ENCODE assay signal across 8 cellular contexts in the genomic region with DNA sequence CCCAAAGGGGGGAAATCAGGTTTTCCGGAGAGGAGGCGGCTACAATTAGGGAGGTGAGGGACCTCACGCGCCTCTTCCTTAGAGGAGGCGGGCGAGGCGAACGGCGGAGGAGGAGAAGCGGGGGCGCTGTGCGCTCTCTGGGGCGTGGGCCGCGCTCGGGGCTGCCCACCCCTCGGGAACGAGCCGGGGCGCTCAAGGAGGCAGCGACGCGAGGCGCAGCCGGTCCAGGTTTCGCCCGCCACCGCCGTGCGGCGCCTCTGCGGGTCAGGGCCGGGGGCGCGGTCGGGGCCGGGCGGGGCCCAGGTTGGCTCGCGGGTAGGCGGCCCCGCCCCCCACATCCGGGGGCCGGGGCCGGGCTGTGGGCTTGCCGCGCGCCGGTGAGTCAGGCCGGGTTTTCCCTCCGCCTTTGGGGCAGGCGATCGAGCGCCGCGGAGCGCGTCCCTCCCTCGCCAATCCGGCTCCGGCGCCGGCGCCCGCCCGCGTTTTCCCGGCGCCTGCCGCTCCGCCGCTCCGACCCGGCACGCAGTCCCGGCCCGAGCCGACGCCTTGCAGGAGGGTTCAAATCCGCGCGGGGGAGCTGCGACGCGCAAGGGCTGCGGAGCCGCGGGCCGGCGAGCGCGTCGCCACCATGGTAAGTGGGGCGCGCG.
DNase-seq lines count a peak whose midpoint lies in the region; ATAC-seq and TF ChIP-seq lines count a peak whose summit lies in the region.

A gene with protein sequence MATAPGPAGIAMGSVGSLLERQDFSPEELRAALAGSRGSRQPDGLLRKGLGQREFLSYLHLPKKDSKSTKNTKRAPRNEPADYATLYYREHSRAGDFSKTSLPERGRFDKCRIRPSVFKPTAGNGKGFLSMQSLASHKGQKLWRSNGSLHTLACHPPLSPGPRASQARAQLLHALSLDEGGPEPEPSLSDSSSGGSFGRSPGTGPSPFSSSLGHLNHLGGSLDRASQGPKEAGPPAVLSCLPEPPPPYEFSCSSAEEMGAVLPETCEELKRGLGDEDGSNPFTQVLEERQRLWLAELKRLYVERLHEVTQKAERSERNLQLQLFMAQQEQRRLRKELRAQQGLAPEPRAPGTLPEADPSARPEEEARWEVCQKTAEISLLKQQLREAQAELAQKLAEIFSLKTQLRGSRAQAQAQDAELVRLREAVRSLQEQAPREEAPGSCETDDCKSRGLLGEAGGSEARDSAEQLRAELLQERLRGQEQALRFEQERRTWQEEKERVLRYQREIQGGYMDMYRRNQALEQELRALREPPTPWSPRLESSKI (plus strand): TSS at position 392 of the 647 bp plus-strand sequence. CDS start 6,052 bp downstream, outside the sequence.

- peak within 1 kb of the TSS; percentile 92 for H3K27ac ChIP-seq in HUES48 (ENCODE audit: low read depth, low read length)

- peak; percentile 71 for DNase-seq in DMS53 treated with DMSO at 0.1 percent for 48 hours (lab: John Stamatoyannopoulos, UW; ENCODE audit: unreplicated experiment)
- DNase-seq in T-helper 2 cell, result peak; percentile 52 to 85 (median 71)
- DNase-seq in astrocyte of the spinal cord (ENCODE audit: low read depth, low spot score), result peak; percentile 19
- DNase-seq in iris pigment epithelial cell (ENCODE audit: low read depth), result peak; percentile 66
- DNase-seq in stimulated activated CD4-positive, alpha-beta T cell treated with anti-CD3 and anti-CD28 coated beads, Interleukin-2, amount 100 ng/mL, for 4 hours (ENCODE audit: low read depth), result peak; percentile 81
- no peak for DNase-seq in NCI-H526 treated with DMSO at 0.1 percent for 48 hours (lab: John Stamatoyannopoulos, UW)

- no peak for TF ChIP-seq CTCF in astrocyte of the spinal cord (IDR thresholded peaks at IDR 0.05; ENCODE audit: low read depth, low read length)

- H3K36me3 ChIP-seq in HUES48 (ENCODE audit: control insufficient read depth, insufficient read depth, low read length), result no peaks in the 10 kb centered on the region

- in situ Hi-C loops in astrocyte of the spinal cord (cut with HindIII; ENCODE audit: low sequenced_read_pairs), result no loop called here

- H3K4me1 ChIP-seq in HUES48 (ENCODE audit: control insufficient read depth, insufficient read depth, low read length), result peaks cover 26% of the 10 kb centered on the region

- H3K9me3 ChIP-seq in HUES48 (ENCODE audit: control insufficient read depth, insufficient read depth, low read length), result no peaks in the 10 kb centered on the region

- H3K27me3 ChIP-seq in HUES48 (ENCODE audit: control insufficient read depth, insufficient read depth, low read length), result no peaks in the 10 kb centered on the region

- peak; percentile 42 for ATAC-seq in GM19468 (IDR thresholded peaks at IDR 0.05; ENCODE audit: extremely low read depth, unreplicated experiment)

- H3K4me3 ChIP-seq in HUES48 (ENCODE audit: low read depth, low read length), result peak within 1 kb of the TSS; percentile 97
- peak within 1 kb of the TSS; percentile 25 for H3K4me3 ChIP-seq in astrocyte of the spinal cord (ENCODE audit: low read depth, low read length)

- peak within 1 kb of the TSS; percentile 64 for H3K9ac ChIP-seq in HUES48 (ENCODE audit: low read depth, low read length)
